In the genomic region with DNA sequence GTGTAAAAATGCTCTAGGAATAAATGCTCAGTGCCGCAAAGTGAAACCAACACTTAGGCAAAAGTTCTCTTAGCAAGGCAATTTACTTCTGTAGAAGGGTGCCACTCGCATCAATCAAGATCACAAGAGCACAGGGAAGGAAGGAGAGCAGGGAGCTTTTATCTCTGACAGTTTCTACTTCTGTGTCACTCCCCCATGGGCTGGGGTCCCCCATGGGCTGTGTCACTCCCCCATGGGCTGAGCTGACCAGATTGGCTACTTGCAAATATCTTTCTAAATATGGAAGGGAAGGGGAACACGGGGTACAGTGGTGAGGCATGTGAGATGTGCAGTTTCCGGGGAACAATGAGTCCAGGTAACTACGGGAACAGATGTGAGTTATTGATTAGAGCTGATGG, we compare ENCODE assay signal across 8 cellular contexts. TPM values are rescaled to one million over a fixed set of nuclear protein-coding genes. Genes with fewer than 3 reads are reported as not detected.
DNase-seq lines count a peak whose midpoint lies in the region; ATAC-seq, FAIRE-seq and TF ChIP-seq lines count a peak whose summit lies in the region.

No MANE protein-coding gene starts in this region.

- POLR2A ChIA-PET in activated CD4-positive, alpha-beta T cell treated with anti-CD3 and anti-CD28 coated beads, Interleukin-2, amount 10 ng/mL, durations not matched to agents 7 days and 5 days (lab: Charles Lee): no interaction called here
- POLR2A ChIA-PET in GM12878 (lab: Charles Lee): interaction anchor here (0.6 kb wide), 1 partner anchor 182 kb away, joined by 3 read pairs; no protein-coding TSS in a partner anchor

- FAIRE-seq in GM12878 (lab: Jason Lieb, UNC): no peak

- H3K4me2 ChIP-seq in GM12878 (ENCODE audit: control insufficient read depth, insufficient read depth): peak overlapping the region; percentile 78

- H3K79me2 ChIP-seq in GM12878 (ENCODE audit: control insufficient read depth, insufficient read depth, low read length): no peaks in the 10 kb centered on the region

- no peak for DNase-seq in activated CD4-positive, alpha-beta T cell treated with anti-CD3 and anti-CD28 coated beads, Interleukin-2, amount 10 ng/mL, durations not matched to agents 7 days and 5 days
- DNase-seq in activated CD4-positive, alpha-beta T cell treated with anti-CD3 and anti-CD28 coated beads for 1 hour: no peak
- DNase-seq in GM12878 (ENCODE audit: low read depth, low spot score): no peak
- DNase-seq in mucosa of descending colon: peak in 1 of 3 donors; percentile 3
- DNase-seq in NCI-H510A treated with DMSO at 0.1 percent for 48 hours (lab: John Stamatoyannopoulos, UW): no peak
- no peak for DNase-seq in NCI-H2171 (lab: John Stamatoyannopoulos, UW)
- no peak for DNase-seq in mesenteric fat pad (ENCODE audit: low spot score)

- H2AFZ ChIP-seq in GM12878 (ENCODE audit: control insufficient read depth, low read depth, low read length): peak overlapping the region; percentile 74

- no peak for TF ChIP-seq RAD21 in GM12878 (IDR thresholded peaks at IDR 0.05; ENCODE audit: insufficient read depth, low read depth, low read length)

- peak overlapping the region; percentile 84 for H3K4me3 Mint-ChIP-seq in activated CD4-positive, alpha-beta T cell treated with anti-CD3 and anti-CD28 coated beads, Interleukin-2, amount 10 ng/mL, durations not matched to agents 7 days and 5 days

- intact Hi-C loops in GM12878 (cut with micrococcal nuclease; ENCODE audit: unreplicated experiment): loop anchor here (2.0 to 5.0 kb wide), 5 partner anchors 82 to 684 kb away; partner anchors contain the start of gene OR51M1
- intact Hi-C loops in mucosa of descending colon (cut with DNase I, micrococcal nuclease): loop anchor here (5.0 to 10.0 kb wide), 3 partner anchors 332 to 687 kb away; no protein-coding TSS in a partner anchor

- peak overlapping the region; percentile 68 for H3K4me3 ChIP-seq in GM12878
- H3K4me3 ChIP-seq in mucosa of descending colon: no peak overlapping the region

- TF ChIP-seq EP300 in GM12878 (IDR thresholded peaks at IDR 0.05; ENCODE audit: borderline replicate concordance in 1 of 2, control insufficient read depth in 1 of 2, low read depth in 2 of 2, low read length in 2 of 2): no peak

- H3K4me1 Mint-ChIP-seq in activated CD4-positive, alpha-beta T cell treated with anti-CD3 and anti-CD28 coated beads, Interleukin-2, amount 10 ng/mL, durations not matched to agents 7 days and 5 days: peaks cover 15% of the 10 kb centered on the region

- no peaks in the 10 kb centered on the region for H3K36me3 Mint-ChIP-seq in activated CD4-positive, alpha-beta T cell treated with anti-CD3 and anti-CD28 coated beads, Interleukin-2, amount 10 ng/mL, durations not matched to agents 7 days and 5 days (ENCODE audit: low read depth)

- WGBS in GM12878 (ENCODE audit: insufficient coverage, insufficient replicate concordance, low lambda C conversion rate, missing lambda C conversion rate): 10% methylated on average over 5 of the region's 5 CpGs

- H3K4me1 ChIP-seq in GM12878 (ENCODE audit: control insufficient read depth, insufficient read depth, low read length) (no peaks in the 10 kb centered on the region), mucosa of descending colon (ENCODE audit: low read depth) (no peaks in the 10 kb centered on the region)

- no peaks in the 10 kb centered on the region for H3K9me3 Mint-ChIP-seq in activated CD4-positive, alpha-beta T cell treated with anti-CD3 and anti-CD28 coated beads, Interleukin-2, amount 10 ng/mL, durations not matched to agents 7 days and 5 days

- peak overlapping the region; percentile 44 for H3K9ac ChIP-seq in GM12878 (ENCODE audit: control insufficient read depth, insufficient read depth, low read length)

- SMC1A ChIA-PET in GM12878 (lab: Charles Lee; ENCODE audit: uncharacterized antibody, unreplicated experiment): interaction anchor here (0.8 to 3.0 kb wide), 16 partner anchors 9 to 438 kb away, joined by 3 to 19 read pairs (median 4); partner anchors contain the start of gene TRIM5

- BruUV-seq in GM12878 (replicated peaks; lab: Mats Ljungman, UMichigan): no TSS peak

- no peak overlapping the region for H3K27ac ChIP-seq in GM12878 (ENCODE audit: control insufficient read depth, insufficient read depth)

- ATAC-seq in HG03280 (IDR thresholded peaks at IDR 0.05; ENCODE audit: unreplicated experiment): peak; percentile 27
- peak; percentile 57 for ATAC-seq in GM12878
- peak; percentile 41 for ATAC-seq in mucosa of descending colon

- peaks cover 34% of the 10 kb centered on the region for H3K27me3 Mint-ChIP-seq in activated CD4-positive, alpha-beta T cell treated with anti-CD3 and anti-CD28 coated beads, Interleukin-2, amount 10 ng/mL, durations not matched to agents 7 days and 5 days

- no peaks in the 10 kb centered on the region for H3K9me3 ChIP-seq in GM12878 (replicated peaks; ENCODE audit: control insufficient read depth, insufficient read depth, low read length)
- no peaks in the 10 kb centered on the region for H3K9me3 ChIP-seq in mucosa of descending colon

- H4K20me1 ChIP-seq in GM12878 (ENCODE audit: control insufficient read depth, insufficient read depth): no peaks in the 10 kb centered on the region

- in situ Hi-C loops in GM12878 (cut with MboI): loop anchor here (5.0 kb wide), 1 partner anchor 337 kb away; no protein-coding TSS in a partner anchor

- RAD21 ChIA-PET in GM12878 (lab: Charles Lee; ENCODE audit: unreplicated experiment): interaction anchor here (0.8 to 2.3 kb wide), 9 partner anchors 8 to 209 kb away, joined by 3 to 23 read pairs (median 5); partner anchors contain the start of genes TRIM22 and TRIM5

- no peaks in the 10 kb centered on the region for H3K36me3 ChIP-seq in GM12878 (ENCODE audit: control insufficient read depth in 2 of 2, insufficient read depth in 2 of 2, low read length in 1 of 2)
- H3K36me3 ChIP-seq in mucosa of descending colon (ENCODE audit: low read depth): no peaks in the 10 kb centered on the region

- TF ChIP-seq POLR2A in GM12878 (IDR thresholded peaks at IDR 0.05; ENCODE audit: low read depth, low read length): no peak

- H3K27ac Mint-ChIP-seq in activated CD4-positive, alpha-beta T cell treated with anti-CD3 and anti-CD28 coated beads, Interleukin-2, amount 10 ng/mL, durations not matched to agents 7 days and 5 days: peak overlapping the region; percentile 3

- CTCF ChIA-PET in activated CD4-positive, alpha-beta T cell treated with anti-CD3 and anti-CD28 coated beads, Interleukin-2, amount 10 ng/mL, durations not matched to agents 7 days and 5 days (lab: Charles Lee): interaction anchor here (0.6 kb wide), 1 partner anchor 82 kb away, joined by 3 read pairs; no protein-coding TSS in a partner anchor
- CTCF ChIA-PET in GM12878 (lab: Yijun Ruan, JAX): interaction anchor here (0.7 to 3.2 kb wide), 15 partner anchors 9 to 544 kb away, joined by 3 to 23 read pairs (median 4); partner anchors contain the start of genes TRIM22 and TRIM5

- TF ChIP-seq CTCF in GM12878 (IDR thresholded peaks at IDR 0.05 in 2 of 3, conservative IDR thresholded peaks at IDR 0.05 in 1 of 3; ENCODE audit: control insufficient read depth in 2 of 3, extremely low read depth in 1 of 3, insufficient read depth in 1 of 3, low read depth in 3 of 3, low read length in 3 of 3) (no peak), mucosa of descending colon (IDR thresholded peaks at IDR 0.05) (no peak)

- no peaks in the 10 kb centered on the region for H3K27me3 ChIP-seq in GM12878 (replicated peaks in 1 of 2; ENCODE audit: control insufficient read depth in 2 of 2, insufficient read depth in 2 of 2, low read length in 1 of 2)

RNA-seq across cellular contexts. Expression of gene OR52N2, which starts 0.4 kb away (rescaled TPM):
- not detected for total RNA-seq in activated CD4-positive, alpha-beta T cell treated with anti-CD3 and anti-CD28 coated beads, Interleukin-2, amount 10 ng/mL, durations not matched to agents 7 days and 5 days
- total RNA-seq in GM12878 (2013; cell fraction: nucleolus; rRNA removed): 0.54 and 1.7 TPM in 2 replicates
- total RNA-seq in GM12878 (2014; rRNA removed): 0.11 TPM in 1 of 2 replicates, not detected in the other
- total RNA-seq in GM12878 (2014; rRNA removed; fragmentation: Illumina TruSeq; extraction: Trizol): not detected in 2 replicates
- not detected in 2 replicates for total RNA-seq in GM12878 (2021)
- polyA plus RNA-seq in GM12878 (2011; ENCODE audit: low read depth): not detected
- 0.42 and 0.52 TPM in 2 replicates for polyA plus RNA-seq in GM12878 (2011; rRNA removed)
- 0.27 and 0.52 TPM in 2 replicates for polyA plus RNA-seq in GM12878 (2011; cell fraction: cytosol; rRNA removed)
- polyA plus RNA-seq in GM12878 (2011; cell fraction: nucleus; rRNA removed): 1.4 and 2.4 TPM in 2 replicates
- 0.14 TPM in 1 of 2 replicates, not detected in the other for polyA plus RNA-seq in GM12878 (2012)
- 0.06 TPM in 1 of 2 replicates, not detected in the other for polyA plus RNA-seq in GM12878 (2014; fragmentation: Illumina TruSeq; extraction: Trizol)
- polyA plus RNA-seq in GM12878 (2014; fragmentation: Nextera tagmentation; extraction: Ambion mirVana): under 1 TPM; 0.24 to 0.40 TPM
- 0.15 TPM in 1 of 2 replicates, not detected in the other for polyA plus RNA-seq in GM12878 (2014; rRNA removed)
- not detected for polyA plus RNA-seq in GM12878 (2016; fragmentation: Nextera tagmentation; extraction: Ambion mirVana)
- not detected in 2 replicates for polyA minus RNA-seq in GM12878 (2011; rRNA and poly(A)+ RNA removed)
- polyA minus RNA-seq in GM12878 (2011; cell fraction: cytosol; rRNA and poly(A)+ RNA removed): not detected in 2 replicates
- 0.57 and 0.60 TPM in 2 replicates for polyA minus RNA-seq in GM12878 (2011; cell fraction: nucleus; rRNA and poly(A)+ RNA removed)
- total RNA-seq in mucosa of descending colon: not detected
- total RNA-seq in mesenteric fat pad: not detected

RNA-seq across cellular contexts. Expression of gene OR52N1, which starts 18.1 kb away (rescaled TPM):
- total RNA-seq in activated CD4-positive, alpha-beta T cell treated with anti-CD3 and anti-CD28 coated beads, Interleukin-2, amount 10 ng/mL, durations not matched to agents 7 days and 5 days: not detected
- 1.0 and 1.1 TPM in 2 replicates for total RNA-seq in GM12878 (2013; cell fraction: nucleolus; rRNA removed)
- total RNA-seq in GM12878 (2014; rRNA removed) (not detected in 2 replicates), GM12878 (2014; rRNA removed; fragmentation: Illumina TruSeq; extraction: Trizol) (not detected in 2 replicates), GM12878 (2021) (not detected in 2 replicates), mucosa of descending colon (not detected), mesenteric fat pad (1.00 TPM)
- not detected for polyA plus RNA-seq in GM12878 (2011; ENCODE audit: low read depth)
- polyA plus RNA-seq in GM12878 (2011; rRNA removed) (0.04 and 0.13 TPM in 2 replicates), GM12878 (2014; fragmentation: Illumina TruSeq; extraction: Trizol) (not detected in 2 replicates), GM12878 (2014; fragmentation: Nextera tagmentation; extraction: Ambion mirVana) (not detected), GM12878 (2014; rRNA removed) (not detected in 2 replicates), GM12878 (2016; fragmentation: Nextera tagmentation; extraction: Ambion mirVana) (not detected)
- polyA plus RNA-seq in GM12878 (2011; cell fraction: cytosol; rRNA removed): not detected in 2 replicates
- polyA plus RNA-seq in GM12878 (2011; cell fraction: nucleus; rRNA removed): 0.24 TPM in 1 of 2 replicates, not detected in the other
- not detected in 2 replicates for polyA plus RNA-seq in GM12878 (2012)
- 1.0 and 2.7 TPM in 2 replicates for polyA minus RNA-seq in GM12878 (2011; rRNA and poly(A)+ RNA removed)
- not detected in 2 replicates for polyA minus RNA-seq in GM12878 (2011; cell fraction: cytosol; rRNA and poly(A)+ RNA removed)
- polyA minus RNA-seq in GM12878 (2011; cell fraction: nucleus; rRNA and poly(A)+ RNA removed): 0.57 and 0.73 TPM in 2 replicates

RNA-seq across cellular contexts. Expression of gene OR52N5, which starts 26.0 kb away (rescaled TPM):
- total RNA-seq in activated CD4-positive, alpha-beta T cell treated with anti-CD3 and anti-CD28 coated beads, Interleukin-2, amount 10 ng/mL, durations not matched to agents 7 days and 5 days: not detected
- total RNA-seq in GM12878 (2013; cell fraction: nucleolus; rRNA removed): 0.40 and 0.76 TPM in 2 replicates
- total RNA-seq in GM12878 (2014; rRNA removed) (not detected in 2 replicates), GM12878 (2014; rRNA removed; fragmentation: Illumina TruSeq; extraction: Trizol) (not detected in 2 replicates), GM12878 (2021) (not detected in 2 replicates), mucosa of descending colon (not detected), mesenteric fat pad (0.29 TPM)
- polyA plus RNA-seq in GM12878 (2011; ENCODE audit: low read depth): not detected
- polyA plus RNA-seq in GM12878 (2011; rRNA removed) (not detected in 2 replicates), GM12878 (2014; fragmentation: Illumina TruSeq; extraction: Trizol) (not detected in 2 replicates), GM12878 (2014; fragmentation: Nextera tagmentation; extraction: Ambion mirVana) (not detected), GM12878 (2014; rRNA removed) (not detected in 2 replicates), GM12878 (2016; fragmentation: Nextera tagmentation; extraction: Ambion mirVana) (not detected)
- polyA plus RNA-seq in GM12878 (2011; cell fraction: cytosol; rRNA removed): not detected in 2 replicates
- polyA plus RNA-seq in GM12878 (2011; cell fraction: nucleus; rRNA removed): 0.13 TPM in 1 of 2 replicates, not detected in the other
- polyA plus RNA-seq in GM12878 (2012): not detected in 2 replicates
- polyA minus RNA-seq in GM12878 (2011; rRNA and poly(A)+ RNA removed): not detected in 2 replicates
- not detected in 2 replicates for polyA minus RNA-seq in GM12878 (2011; cell fraction: cytosol; rRNA and poly(A)+ RNA removed)
- polyA minus RNA-seq in GM12878 (2011; cell fraction: nucleus; rRNA and poly(A)+ RNA removed): 0.60 TPM in 1 of 2 replicates, not detected in the other

RNA-seq across cellular contexts. Expression of gene OR52E6, which starts 32.6 kb away (rescaled TPM):
- not detected for total RNA-seq in activated CD4-positive, alpha-beta T cell treated with anti-CD3 and anti-CD28 coated beads, Interleukin-2, amount 10 ng/mL, durations not matched to agents 7 days and 5 days
- not detected in 2 replicates for total RNA-seq in GM12878 (2013; cell fraction: nucleolus; rRNA removed)
- total RNA-seq in GM12878 (2014; rRNA removed): not detected in 2 replicates
- not detected in 2 replicates for total RNA-seq in GM12878 (2014; rRNA removed; fragmentation: Illumina TruSeq; extraction: Trizol)
- not detected in 2 replicates for total RNA-seq in GM12878 (2021)
- polyA plus RNA-seq in GM12878 (2011; ENCODE audit: low read depth): not detected
- not detected in 2 replicates for polyA plus RNA-seq in GM12878 (2011; rRNA removed)
- polyA plus RNA-seq in GM12878 (2011; cell fraction: cytosol; rRNA removed): not detected in 2 replicates
- polyA plus RNA-seq in GM12878 (2011; cell fraction: nucleus; rRNA removed): not detected in 2 replicates
- polyA plus RNA-seq in GM12878 (2012): not detected in 2 replicates
- polyA plus RNA-seq in GM12878 (2014; fragmentation: Illumina TruSeq; extraction: Trizol): not detected in 2 replicates
- not detected for polyA plus RNA-seq in GM12878 (2014; fragmentation: Nextera tagmentation; extraction: Ambion mirVana)
- polyA plus RNA-seq in GM12878 (2014; rRNA removed): not detected in 2 replicates
- not detected for polyA plus RNA-seq in GM12878 (2016; fragmentation: Nextera tagmentation; extraction: Ambion mirVana)
- not detected in 2 replicates for polyA minus RNA-seq in GM12878 (2011; rRNA and poly(A)+ RNA removed)
- not detected in 2 replicates for polyA minus RNA-seq in GM12878 (2011; cell fraction: cytosol; rRNA and poly(A)+ RNA removed)
- polyA minus RNA-seq in GM12878 (2011; cell fraction: nucleus; rRNA and poly(A)+ RNA removed): not detected in 2 replicates
- total RNA-seq in mucosa of descending colon: not detected
- not detected for total RNA-seq in mesenteric fat pad

RNA-seq across cellular contexts. Expression of gene OR52E8, which starts 48.4 kb away (rescaled TPM):
- total RNA-seq in activated CD4-positive, alpha-beta T cell treated with anti-CD3 and anti-CD28 coated beads, Interleukin-2, amount 10 ng/mL, durations not matched to agents 7 days and 5 days: not detected
- not detected in 2 replicates for total RNA-seq in GM12878 (2013; cell fraction: nucleolus; rRNA removed)
- total RNA-seq in GM12878 (2014; rRNA removed): not detected in 2 replicates
- total RNA-seq in GM12878 (2014; rRNA removed; fragmentation: Illumina TruSeq; extraction: Trizol): not detected in 2 replicates
- not detected in 2 replicates for total RNA-seq in GM12878 (2021)
- not detected for polyA plus RNA-seq in GM12878 (2011; ENCODE audit: low read depth)
- polyA plus RNA-seq in GM12878 (2011; rRNA removed): not detected in 2 replicates
- polyA plus RNA-seq in GM12878 (2011; cell fraction: cytosol; rRNA removed): not detected in 2 replicates
- not detected in 2 replicates for polyA plus RNA-seq in GM12878 (2011; cell fraction: nucleus; rRNA removed)
- not detected in 2 replicates for polyA plus RNA-seq in GM12878 (2012)
- not detected in 2 replicates for polyA plus RNA-seq in GM12878 (2014; fragmentation: Illumina TruSeq; extraction: Trizol)
- not detected for polyA plus RNA-seq in GM12878 (2014; fragmentation: Nextera tagmentation; extraction: Ambion mirVana)
- polyA plus RNA-seq in GM12878 (2014; rRNA removed): not detected in 2 replicates
- not detected for polyA plus RNA-seq in GM12878 (2016; fragmentation: Nextera tagmentation; extraction: Ambion mirVana)
- polyA minus RNA-seq in GM12878 (2011; rRNA and poly(A)+ RNA removed): not detected in 2 replicates
- polyA minus RNA-seq in GM12878 (2011; cell fraction: cytosol; rRNA and poly(A)+ RNA removed): not detected in 2 replicates
- not detected in 2 replicates for polyA minus RNA-seq in GM12878 (2011; cell fraction: nucleus; rRNA and poly(A)+ RNA removed)
- total RNA-seq in mucosa of descending colon: not detected
- not detected for total RNA-seq in mesenteric fat pad
